8 cellular contexts compared by ENCODE assay signal in genomic region chr19:17859533-17860330, GRCh38. TPM values are rescaled to one million over a fixed set of nuclear protein-coding genes. Genes with fewer than 3 reads are reported as not detected.
DNase-seq lines count a peak whose midpoint lies in the region; ATAC-seq and TF ChIP-seq lines count a peak whose summit lies in the region.

RPL18A (plus strand) TSS chr19:17859910; CDS start chr19:17859957, 47 bp downstream.

- POLR2A ChIA-PET in AG04450 (lab: Yijun Ruan, JAX), result interaction anchor here (0.6 to 1.8 kb wide), 11 partner anchors 8 to 563 kb away, joined by 3 to 24 read pairs (median 6); partner anchors contain the start of genes CCDC124 and JAK3

- H3K4me3 ChIP-seq in AG04450 (ENCODE audit: low read depth, low read length), result peak within 1 kb of the TSS; percentile 94
- H3K4me3 ChIP-seq in WI38 (ENCODE audit: low read depth, low read length), result peak within 1 kb of the TSS; percentile 100
- peak within 1 kb of the TSS; percentile 78 to 99 for H3K4me3 ChIP-seq in cardiac fibroblast (replicated peaks in 1 of 2; ENCODE audit: low read depth in 2 of 2, low read length in 2 of 2)

- ATAC-seq in GM18870 (IDR thresholded peaks at IDR 0.05; ENCODE audit: unreplicated experiment) (peak; percentile 92), HG03139 (IDR thresholded peaks at IDR 0.05; ENCODE audit: unreplicated experiment) (peak; percentile 94)

- CTCF ChIA-PET in AG04450 (lab: Charles Lee), result interaction anchor here (0.6 to 1.9 kb wide), 31 partner anchors 8 to 514 kb away, joined by 3 to 28 read pairs (median 3); partner anchors contain the start of genes CCDC124, IL12RB1, JAK3 and SLC5A5

- no peaks in the 10 kb centered on the region for H3K27me3 ChIP-seq in AG04450 (ENCODE audit: control insufficient read depth, insufficient read depth, low read length)

- peak; percentile 99 for DNase-seq in AG04450 (ENCODE audit: low read depth, low spot score)
- DNase-seq in NCI-H2227 (lab: John Stamatoyannopoulos, UW; ENCODE audit: unreplicated experiment), result peak; percentile 98
- peak; percentile 100 for DNase-seq in cardiac fibroblast (ENCODE audit: low read depth in 2 of 2)
- DNase-seq in iPS-NIHi7 (ENCODE audit: extremely low spot score), result peak; percentile 96
- peak; percentile 99 for DNase-seq in smooth muscle cell of the brain vasculature (ENCODE audit: low read depth, low spot score)

- no peak within 1 kb of the TSS for H3K27ac ChIP-seq in AG04450 (ENCODE audit: low read depth, low read length)

- no peaks in the 10 kb centered on the region; the same call in 1 of the 2 replicates for H3K9me3 ChIP-seq in AG04450 (ENCODE audit: control insufficient read depth, insufficient read depth, low read length)

- peak; percentile 81 for TF ChIP-seq CTCF in AG04450 (IDR thresholded peaks at IDR 0.05; ENCODE audit: low read depth, low read length)
- peak; percentile 76 for TF ChIP-seq CTCF in WI38 (IDR thresholded peaks at IDR 0.05; ENCODE audit: low read depth, low read length)
- peak; percentile 80 for TF ChIP-seq CTCF in cardiac fibroblast (IDR thresholded peaks at IDR 0.05; ENCODE audit: low read depth, low read length)

RNA-seq across cellular contexts. Expression of gene RPL18A, which starts in this region (rescaled TPM):
- polyA plus RNA-seq in AG04450 (2011; rRNA removed), result 890 and 1,276 TPM in 2 replicates
- 210 and 227 TPM in 2 replicates for polyA minus RNA-seq in AG04450 (2011; rRNA and poly(A)+ RNA removed)
